16 cellular contexts compared by ENCODE assay signal in the genomic region with DNA sequence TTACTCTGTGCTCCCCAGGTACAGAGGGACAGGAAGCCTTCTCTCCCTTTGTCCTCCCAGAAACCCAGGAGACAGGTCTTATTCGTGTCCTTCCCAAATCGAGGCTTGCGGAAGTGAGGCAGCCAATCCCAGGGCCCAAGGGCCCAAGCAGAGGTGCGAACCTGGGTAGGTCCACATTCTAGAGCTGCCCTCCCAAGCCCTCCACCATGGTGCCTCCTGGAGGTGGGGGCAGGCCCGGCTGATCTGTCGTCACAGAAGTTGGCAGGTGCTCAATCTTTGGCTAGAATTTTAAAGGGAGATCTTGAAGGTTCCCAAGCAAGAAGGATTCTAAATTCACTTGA. TPM values are rescaled to one million over a fixed set of nuclear protein-coding genes. Genes with fewer than 3 reads are reported as not detected.
DNase-seq lines count a peak whose midpoint lies in the region; ATAC-seq and TF ChIP-seq lines count a peak whose summit lies in the region.
"Had no signal": no experiment of that assay in that cellular context is flagged by ENCODE, and none has a peak within 500 bp of the region (broad histone marks: within the 10 kb centered on the region; RNA-seq: fewer than 3 reads in every experiment).

No MANE protein-coding gene starts in this region.

- no peak overlapping the region for H2AFZ ChIP-seq in hepatocyte

- intact Hi-C loops in gastrocnemius medialis (cut with DNase I; ENCODE audit: low total_unique reads), result no loop called here

- H3K4me2 ChIP-seq in BLaER1, result peak overlapping the region; percentile 63
- H3K4me2 ChIP-seq in hepatocyte, result no peak overlapping the region

- TF ChIP-seq CTCF in WERI-Rb-1 (IDR thresholded peaks at IDR 0.05; ENCODE audit: low read depth, low read length) (no peak), hepatocyte (IDR thresholded peaks at IDR 0.05; ENCODE audit: poor library complexity) (no peak), osteocyte (IDR thresholded peaks at IDR 0.05) (no peak), gastrocnemius medialis (IDR thresholded peaks at IDR 0.05 in 4 of 5, conservative IDR thresholded peaks at IDR 0.05 in 1 of 5) (no peak)

- peaks cover 66% of the 10 kb centered on the region for H3K4me1 Mint-ChIP-seq in osteocyte (ENCODE audit: unreplicated experiment)

- H3K4me3 Mint-ChIP-seq in osteocyte (ENCODE audit: unreplicated experiment), result no peak overlapping the region
- H3K4me3 Mint-ChIP-seq: CD4-positive, alpha-beta memory T cell; natural killer cell treated with Interleukin-12 subunit alpha and Interleukin-12 subunit beta and Interleukin-15 and Interleukin-18, amount 100 ng/mL, for 72 hours; T-helper 17 cell had no signal

- DNase-seq in WERI-Rb-1 (no peak), hepatocyte (ENCODE audit: low spot score) (no peak), osteocyte (ENCODE audit: extremely low spot score, unreplicated experiment) (no peak), gastrocnemius medialis (no peak)
- no peak for DNase-seq in activated CD4-positive, alpha-beta T cell treated with anti-CD3 and anti-CD28 coated beads for 4 hours
- DNase-seq: CD4-positive, alpha-beta memory T cell; NCI-H1694; stimulated activated CD8-positive, alpha-beta memory T cell treated with anti-CD3 and anti-CD28 coated beads, Interleukin-4, amount 100 ng/mL, for 48 hours; T-helper 17 cell had no signal

- peaks cover 12% of the 10 kb centered on the region for H3K36me3 Mint-ChIP-seq in osteocyte (ENCODE audit: unreplicated experiment)
- H3K36me3 Mint-ChIP-seq: CD4-positive, alpha-beta memory T cell; natural killer cell treated with Interleukin-12 subunit alpha and Interleukin-12 subunit beta and Interleukin-15 and Interleukin-18, amount 100 ng/mL, for 72 hours had no signal

- H3K9me3 ChIP-seq in BLaER1 (no peaks in the 10 kb centered on the region), WERI-Rb-1 (ENCODE audit: severe bottlenecking) (no peaks in the 10 kb centered on the region), hepatocyte (ENCODE audit: low read depth) (no peaks in the 10 kb centered on the region), gastrocnemius medialis (no peaks in the 10 kb centered on the region)
- H3K9me3 ChIP-seq: psoas muscle had no signal

- H3K27ac ChIP-seq in BLaER1 (peak overlapping the region; percentile 41; the same call in 1 of the 2 replicates), WERI-Rb-1 (peak overlapping the region; percentile 17), hepatocyte (peak overlapping the region; percentile 37), gastrocnemius medialis (peak overlapping the region in 1 of 4 donors; percentile 35)
- H3K27ac ChIP-seq: psoas muscle had no signal

- in situ Hi-C loops in gastrocnemius medialis (cut with MboI; ENCODE audit: low sequenced_read_pairs in 4 of 4), result no loop called here

- no peaks in the 10 kb centered on the region for H3K27me3 Mint-ChIP-seq in osteocyte (ENCODE audit: unreplicated experiment)
- H3K27me3 Mint-ChIP-seq: CD4-positive, alpha-beta memory T cell had no signal

- no peak overlapping the region for H3K4me3 ChIP-seq in BLaER1
- no peak overlapping the region for H3K4me3 ChIP-seq in WERI-Rb-1 (ENCODE audit: low read depth, low read length)
- H3K4me3 ChIP-seq in hepatocyte, result no peak overlapping the region
- H3K4me3 ChIP-seq in gastrocnemius medialis, result no peak overlapping the region
- H3K4me3 ChIP-seq: K562, psoas muscle had no signal

- no peaks in the 10 kb centered on the region for H3K27me3 ChIP-seq in BLaER1
- H3K27me3 ChIP-seq in WERI-Rb-1 (ENCODE audit: insufficient read depth, low read depth, severe bottlenecking), result no peaks in the 10 kb centered on the region
- H3K27me3 ChIP-seq in hepatocyte, result no peaks in the 10 kb centered on the region
- peaks cover 4 to 11% (median 10%) of the 10 kb centered on the region in 3 donors for H3K27me3 ChIP-seq in gastrocnemius medialis

- H3K9me3 Mint-ChIP-seq in osteocyte (ENCODE audit: unreplicated experiment), result no peaks in the 10 kb centered on the region
- H3K9me3 Mint-ChIP-seq: CD4-positive, alpha-beta memory T cell; natural killer cell treated with Interleukin-12 subunit alpha and Interleukin-12 subunit beta and Interleukin-15 and Interleukin-18, amount 100 ng/mL, for 72 hours had no signal

- ATAC-seq in GM21825 (IDR thresholded peaks at IDR 0.05; ENCODE audit: unreplicated experiment), result no peak
- ATAC-seq in gastrocnemius medialis, result no peak
- ATAC-seq in GM19397 (IDR thresholded peaks at IDR 0.05; ENCODE audit: unreplicated experiment), result no peak
- ATAC-seq: esophagus mucosa; K562; natural killer cell treated with Interleukin-12 subunit alpha and Interleukin-12 subunit beta and Interleukin-15 and Interleukin-18, amount 100 ng/mL, for 72 hours; T-helper 17 cell had no signal

- H4K20me1 ChIP-seq in BLaER1, result peaks cover 27% of the 10 kb centered on the region; the same call in 1 of the 2 replicates
- H4K20me1 ChIP-seq in hepatocyte (ENCODE audit: insufficient read depth, poor library complexity, severe bottlenecking), result peaks cover 5% of the 10 kb centered on the region

- H3K9ac ChIP-seq in BLaER1, result peak overlapping the region; percentile 29; the same call in 1 of the 2 replicates

- H3K79me2 ChIP-seq in hepatocyte, result peaks cover 10% of the 10 kb centered on the region

- H3K36me3 ChIP-seq in BLaER1 (peaks cover 16% of the 10 kb centered on the region; the same call in 1 of the 2 replicates), WERI-Rb-1 (no peaks in the 10 kb centered on the region), hepatocyte (replicated peaks; ENCODE audit: insufficient read depth, low read depth) (no peaks in the 10 kb centered on the region), gastrocnemius medialis (no peaks in the 10 kb centered on the region)

- no peak for TF ChIP-seq POLR2A in gastrocnemius medialis (IDR thresholded peaks at IDR 0.05)

- peak overlapping the region; percentile 72 for H3K27ac Mint-ChIP-seq in osteocyte (ENCODE audit: unreplicated experiment)
- H3K27ac Mint-ChIP-seq: CD4-positive, alpha-beta memory T cell; natural killer cell treated with Interleukin-12 subunit alpha and Interleukin-12 subunit beta and Interleukin-15 and Interleukin-18, amount 100 ng/mL, for 72 hours; T-helper 17 cell had no signal

- peaks cover 48% of the 10 kb centered on the region for H3K4me1 ChIP-seq in BLaER1
- H3K4me1 ChIP-seq in hepatocyte (ENCODE audit: insufficient read depth), result peaks cover 19% of the 10 kb centered on the region
- peaks cover 11 to 19% of the 10 kb centered on the region in 2 donors for H3K4me1 ChIP-seq in gastrocnemius medialis

- 82% methylated on average over 6 of the region's 6 CpGs for WGBS in hepatocyte (ENCODE audit: low lambda C conversion rate, missing lambda C conversion rate)

- no peaks in the 10 kb centered on the region for H3K9me2 ChIP-seq in hepatocyte (replicated peaks; ENCODE audit: insufficient read depth)

RNA-seq across cellular contexts. Expression of gene MRC2, which starts 21.5 kb away (rescaled TPM):
- 58.4 and 104 TPM in 2 replicates for total RNA-seq in hepatocyte
- polyA plus RNA-seq in hepatocyte, result 121 and 123 TPM in 2 replicates
- total RNA-seq in osteocyte, result 418 and 419 TPM in 2 replicates
- total RNA-seq in gastrocnemius medialis, result 10 to 100 TPM in 1 of 4 donors, 1 to 10 TPM in 3; 4.8 to 15.0 (median 5.5) TPM
